ENCODE assay signal across 11 cellular contexts in genomic region chr3:17039579-17039978, GRCh38.
DNase-seq lines count a peak whose midpoint lies in the region; ATAC-seq and TF ChIP-seq lines count a peak whose summit lies in the region.
"Had no signal": no experiment of that assay in that cellular context is flagged by ENCODE, and none has a peak within 500 bp of the region (broad histone marks: within the 10 kb centered on the region; RNA-seq: fewer than 3 reads in every experiment).

No MANE protein-coding gene starts in this region.

- DNase-seq in activated CD4-positive, alpha-beta T cell treated with anti-CD3 and anti-CD28 coated beads for 36 hours = no peak
- DNase-seq in activated CD4-positive, alpha-beta T cell treated with anti-CD3 and anti-CD28 coated beads for 1 hour = no peak
- DNase-seq in RKO (ENCODE audit: low spot score) = peak; percentile 74
- peak; percentile 48 for DNase-seq in fibroblast of peridontal ligament (ENCODE audit: extremely low read depth)
- no peak for DNase-seq in HEK293T (ENCODE audit: extremely low spot score)
- DNase-seq in MV-4-11 (lab: John Stamatoyannopoulos, UW) = no peak
- DNase-seq: occipital lobe, transverse colon had no signal

- peak; percentile 68 for ATAC-seq in activated CD4-positive, alpha-beta T cell treated with anti-CD3 and anti-CD28 coated beads for 36 hours
- ATAC-seq in GM21390 (IDR thresholded peaks at IDR 0.05; ENCODE audit: unreplicated experiment) = no peak

- peak overlapping the region; percentile 5 for H3K4me2 ChIP-seq in skeletal muscle satellite cell (ENCODE audit: low read length)
- H3K4me2 ChIP-seq: BLaER1 treated with 17β-estradiol and CSF1 and Interleukin-3, amounts not matched to agents 10 nM and 100 nM had no signal

- no peaks in the 10 kb centered on the region for H3K27me3 ChIP-seq in skeletal muscle satellite cell (ENCODE audit: control insufficient read depth, insufficient read depth, low read length)
- H3K27me3 ChIP-seq: BLaER1 treated with 17β-estradiol and CSF1 and Interleukin-3, amounts not matched to agents 10 nM and 100 nM; transverse colon had no signal

- no peak overlapping the region for H3K4me3 Mint-ChIP-seq in activated CD4-positive, alpha-beta T cell treated with anti-CD3 and anti-CD28 coated beads for 36 hours

- H3K27me3 Mint-ChIP-seq in activated CD4-positive, alpha-beta T cell treated with anti-CD3 and anti-CD28 coated beads for 36 hours = no peaks in the 10 kb centered on the region

- no peak overlapping the region for H3K27ac Mint-ChIP-seq in activated CD4-positive, alpha-beta T cell treated with anti-CD3 and anti-CD28 coated beads for 36 hours

- CTCF ChIA-PET in activated CD4-positive, alpha-beta T cell treated with anti-CD3 and anti-CD28 coated beads for 36 hours (lab: Charles Lee) = interaction anchor here (1.2 to 1.5 kb wide), 3 partner anchors 13 to 111 kb away, joined by 3 read pairs; no protein-coding TSS in a partner anchor
- CTCF ChIA-PET in HEK293T (lab: Yijun Ruan, JAX) = interaction anchor here (0.5 to 1.6 kb wide), 2 partner anchors 156 to 531 kb away, joined by 5 read pairs; no protein-coding TSS in a partner anchor

- peaks cover 41% of the 10 kb centered on the region for H3K4me1 Mint-ChIP-seq in activated CD4-positive, alpha-beta T cell treated with anti-CD3 and anti-CD28 coated beads for 36 hours

- intact Hi-C loops in activated CD4-positive, alpha-beta T cell treated with anti-CD3 and anti-CD28 coated beads for 36 hours (cut with DNase I, micrococcal nuclease) = no loop called here

- peaks cover 21% of the 10 kb centered on the region for H3K4me1 ChIP-seq in skeletal muscle satellite cell (ENCODE audit: control insufficient read depth, insufficient read depth, low read length)

- peaks cover 11% of the 10 kb centered on the region for H3K36me3 Mint-ChIP-seq in activated CD4-positive, alpha-beta T cell treated with anti-CD3 and anti-CD28 coated beads for 36 hours (ENCODE audit: low read depth)

- POLR2A ChIA-PET in activated CD4-positive, alpha-beta T cell treated with anti-CD3 and anti-CD28 coated beads for 36 hours (lab: Charles Lee) = no interaction called here
- POLR2A ChIA-PET in HEK293T (lab: Yijun Ruan, JAX) = interaction anchor here (1.0 kb wide), 1 partner anchor 156 kb away, joined by 3 read pairs; no protein-coding TSS in a partner anchor

- no peaks in the 10 kb centered on the region for H3K9me3 Mint-ChIP-seq in activated CD4-positive, alpha-beta T cell treated with anti-CD3 and anti-CD28 coated beads for 36 hours (ENCODE audit: low read depth)

- no peaks in the 10 kb centered on the region for H3K36me3 ChIP-seq in skeletal muscle satellite cell (ENCODE audit: insufficient read depth, low read length)
- H3K36me3 ChIP-seq: transverse colon had no signal

- no peaks in the 10 kb centered on the region for H3K9me3 ChIP-seq in skeletal muscle satellite cell (replicated peaks; ENCODE audit: low read length)
- H3K9me3 ChIP-seq: BLaER1 treated with 17β-estradiol and CSF1 and Interleukin-3, amounts not matched to agents 10 nM and 100 nM; transverse colon had no signal

- H3K4me3 ChIP-seq in skeletal muscle satellite cell (ENCODE audit: low read length) = no peak overlapping the region
- H3K4me3 ChIP-seq: BLaER1 treated with 17β-estradiol and CSF1 and Interleukin-3, amounts not matched to agents 10 nM and 100 nM; transverse colon had no signal

- H3K9ac ChIP-seq in skeletal muscle satellite cell (ENCODE audit: low read depth, low read length) = no peak overlapping the region
- H3K9ac ChIP-seq: BLaER1 treated with 17β-estradiol and CSF1 and Interleukin-3, amounts not matched to agents 10 nM and 100 nM had no signal

TF ChIP-seq in HEK293T, 16 proteins besides CTCF, POLR2A, EP300 and RAD21:
- no peak for TF ChIP-seq ZNF384 (IDR thresholded peaks at IDR 0.05)
- TF ChIP-seq ARNT (IDR thresholded peaks at IDR 0.05) = no peak
- TF ChIP-seq BHLHE40 (IDR thresholded peaks at IDR 0.05; ENCODE audit: borderline replicate concordance) = no peak
- no peak for TF ChIP-seq HDGF (IDR thresholded peaks at IDR 0.05; ENCODE audit: borderline replicate concordance)
- no peak for TF ChIP-seq FOXM1 (IDR thresholded peaks at IDR 0.05; ENCODE audit: borderline replicate concordance)
- no peak for TF ChIP-seq TARDBP (IDR thresholded peaks at IDR 0.05)
- no peak for TF ChIP-seq NFRKB (IDR thresholded peaks at IDR 0.05)

Comparison
In these comparisons a context has a peak if more than half of its experiments do, and no peak if none do; other contexts are left out.
1. DNase-seq: peak in RKO (single experiment) and fibroblast of peridontal ligament (single experiment); none in activated CD4-positive, alpha-beta T cell treated with anti-CD3 and anti-CD28 coated beads for 36 hours (single experiment), activated CD4-positive, alpha-beta T cell treated with anti-CD3 and anti-CD28 coated beads for 1 hour (single experiment), HEK293T (single experiment) and MV-4-11 (single experiment).